ENCODE assay signal across 28 cellular contexts in the genomic region with DNA sequence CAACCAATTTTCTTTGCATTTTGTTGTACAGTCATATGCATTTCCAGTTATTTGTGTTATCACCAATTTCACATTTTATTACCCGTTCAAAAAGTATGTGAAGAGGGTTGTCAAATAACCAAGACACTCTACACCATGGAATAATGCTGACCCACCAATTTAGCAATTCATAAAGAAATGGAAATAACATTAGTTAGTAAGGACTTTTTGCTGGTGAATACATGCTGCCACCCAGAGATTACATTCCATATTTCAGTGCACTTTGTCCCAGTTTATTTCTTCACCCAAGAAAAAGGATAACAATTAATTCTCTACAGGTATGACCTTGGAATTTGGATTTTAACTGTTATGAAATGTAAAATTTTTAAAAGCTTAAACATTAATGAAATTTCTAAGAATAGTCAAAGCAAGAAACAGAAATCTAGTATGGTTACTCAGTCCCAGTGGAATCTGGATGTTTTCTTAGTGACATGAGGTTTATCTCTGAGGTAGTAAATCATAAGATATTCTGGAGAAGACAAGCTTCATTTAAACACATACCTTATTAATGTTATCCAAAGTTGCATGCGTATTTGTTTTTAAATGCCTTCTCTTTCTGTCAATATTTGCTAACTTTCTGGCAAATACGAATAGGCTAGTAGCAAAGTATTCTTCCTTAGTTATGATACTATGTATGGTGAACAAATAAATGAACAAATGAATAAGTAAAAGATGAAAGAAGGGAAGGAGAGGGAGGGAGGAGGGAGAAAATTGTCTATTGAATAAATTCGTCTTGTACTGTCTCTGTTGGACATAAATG.
A peak's percentile ranks its signal among the peaks of the same experiment; 100 is the strongest.
DNase-seq lines count a peak whose midpoint lies in the region; ATAC-seq and TF ChIP-seq lines count a peak whose summit lies in the region.
"Had no signal": no experiment of that assay in that cellular context is flagged by ENCODE, and none has a peak within 500 bp of the region (broad histone marks: within the 10 kb centered on the region; RNA-seq: fewer than 3 reads in every experiment).

No MANE protein-coding gene starts in this region.

- H3K9me3 ChIP-seq in gastroesophageal sphincter = no peaks in the 10 kb centered on the region
- H3K9me3 ChIP-seq: BLaER1 had no signal

- H3K36me3 ChIP-seq in gastroesophageal sphincter = no peaks in the 10 kb centered on the region
- H3K36me3 ChIP-seq: BLaER1, heart right ventricle had no signal

- DNase-seq in amniotic epithelial cell (ENCODE audit: low read depth) (peak; percentile 7), kidney glomerular epithelial cell (lab: John Stamatoyannopoulos, UW) (peak; percentile 63), dorsolateral prefrontal cortex (no peak), NCI-H774 (lab: John Stamatoyannopoulos, UW) (no peak), NCI-H1436 treated with DMSO at 0.1 percent for 48 hours (lab: John Stamatoyannopoulos, UW) (no peak)
- DNase-seq: activated CD4-positive, alpha-beta T cell treated with anti-CD3 and anti-CD28 coated beads, Interleukin-2, amount 50 U/mL, for 4 hours; activated T-cell treated with anti-CD3 and anti-CD28 coated beads, Interleukin-2, amount 50 U/mL, for 72 hours; central memory CD4-positive, alpha-beta T cell; COR-L47; DMS79 treated with DMSO at 0.1 percent for 48 hours; foreskin fibroblast; GDM1; HCEC 1CT; heart right ventricle; KG1; naive thymus-derived CD8-positive, alpha-beta T cell; NCI-H146; NCI-H2107; nucleus accumbens; stimulated activated CD4-positive, alpha-beta T cell treated with anti-CD3 and anti-CD28 coated beads, Interleukin-15, amount 100 ng/mL, for 24 hours; stimulated activated CD4-positive, alpha-beta T cell treated with anti-CD3 and anti-CD28 coated beads, Interleukin-4, amount 100 ng/mL, for 4 hours had no signal

- no peak for TF ChIP-seq EP300 in gastroesophageal sphincter (IDR thresholded peaks at IDR 0.05)

- TF ChIP-seq CTCF in C4-2B (conservative IDR thresholded peaks at IDR 0.05) (peak; percentile 48), LNCAP (IDR thresholded peaks at IDR 0.05) (peak; percentile 44; the same call in 1 of the 2 replicates), dorsolateral prefrontal cortex (IDR thresholded peaks at IDR 0.05 in 54 of 56, conservative IDR thresholded peaks at IDR 0.05 in 2 of 56; ENCODE audit: low read depth in 1 of 56, partially characterized antibody in 56 of 56) (peak in 9 of 56 donors; percentile 6 to 30 (median 19)), gastroesophageal sphincter (IDR thresholded peaks at IDR 0.05) (no peak)

- no peaks in the 10 kb centered on the region for H3K27me3 ChIP-seq in dorsolateral prefrontal cortex
- H3K27me3 ChIP-seq in gastroesophageal sphincter = no peaks in the 10 kb centered on the region
- H3K27me3 ChIP-seq: BLaER1, heart right ventricle had no signal

- H3K4me3 ChIP-seq in dorsolateral prefrontal cortex = no peak overlapping the region
- H3K4me3 ChIP-seq in gastroesophageal sphincter = no peak overlapping the region
- H3K4me3 ChIP-seq: BLaER1, heart right ventricle, lung, SK-N-MC had no signal

- WGBS in gastroesophageal sphincter (ENCODE audit: low coverage in 1 of 2), 2 donors = 61 to 63% methylated on average over 4 of the region's 4 CpGs

- intact Hi-C loops in dorsolateral prefrontal cortex (cut with DNase I) = no loop called here

- H3K4me1 ChIP-seq in gastroesophageal sphincter = no peaks in the 10 kb centered on the region

- no peak overlapping the region for H3K27ac ChIP-seq in C4-2B
- no peak overlapping the region for H3K27ac ChIP-seq in dorsolateral prefrontal cortex
- no peak overlapping the region for H3K27ac ChIP-seq in gastroesophageal sphincter
- H3K27ac ChIP-seq: BLaER1, heart right ventricle, SK-N-MC had no signal

- no peak for TF ChIP-seq POLR2A in gastroesophageal sphincter (IDR thresholded peaks at IDR 0.05)

- no peak for ATAC-seq in gastroesophageal sphincter
- ATAC-seq: activated CD4-positive, CD25-positive, alpha-beta regulatory T cell treated with anti-CD3 and anti-CD28 coated beads, Interleukin-2, amount 50 U/mL, for 24 hours; activated T-cell treated with anti-CD3 and anti-CD28 coated beads, Interleukin-2, amount 50 U/mL, for 72 hours; heart right ventricle; naive thymus-derived CD8-positive, alpha-beta T cell had no signal

Comparison
In these comparisons a context has a peak if more than half of its experiments do, and no peak if none do; other contexts are left out.
1. CTCF ChIP-seq: peak in C4-2B (single experiment) and LNCAP (single experiment); none in gastroesophageal sphincter (0 of 4).
2. DNase-seq: peak in amniotic epithelial cell (single experiment) and kidney glomerular epithelial cell (single experiment); none in dorsolateral prefrontal cortex (0 of 10), NCI-H774 (single experiment) and NCI-H1436 treated with DMSO at 0.1 percent for 48 hours (single experiment).